ENCODE assay signal across 8 cellular contexts in genomic region chr3:49017646-49017977, GRCh38. TPM values are rescaled to one million over a fixed set of nuclear protein-coding genes. Genes with fewer than 3 reads are reported as not detected.
DNase-seq lines count a peak whose midpoint lies in the region; ATAC-seq and TF ChIP-seq lines count a peak whose summit lies in the region.

No MANE protein-coding gene starts in this region.

- TF ChIP-seq POLR2A in prostate gland (IDR thresholded peaks at IDR 0.05) = no peak

- H3K9me3 ChIP-seq in GM23248 (ENCODE audit: low read depth) (no peaks in the 10 kb centered on the region), Panc1 (ENCODE audit: control insufficient read depth, insufficient read depth, low read depth, low read length) (no peaks in the 10 kb centered on the region), prostate gland (no peaks in the 10 kb centered on the region)

- H3K9me2 ChIP-seq in GM23248 (ENCODE audit: insufficient read depth) = no peaks in the 10 kb centered on the region

- BruUV-seq in Panc1 (replicated peaks; lab: Mats Ljungman, UMichigan) = no TSS peak

- DNase-seq in GM23248 (peak; percentile 54), Panc1 (ENCODE audit: low read depth, low spot score) (no peak), epithelial cell of prostate (ENCODE audit: low read depth, low spot score) (no peak), prostate gland (ENCODE audit: low spot score) (no peak), DMS79 treated with DMSO at 0.1 percent for 48 hours (lab: John Stamatoyannopoulos, UW) (no peak), T1000 (lab: John Stamatoyannopoulos, UW) (no peak), GM10248 (ENCODE audit: extremely low spot score) (no peak)

- peak overlapping the region; percentile 78 for H3K4me2 ChIP-seq in GM23248 (ENCODE audit: unreplicated experiment)

- in situ Hi-C loops in GM23248 (cut with MboI) = no loop called here
- in situ Hi-C loops in Panc1 (cut with HindIII; ENCODE audit: low pct_unique_long_range_greater_than_20kb, low sequenced_read_pairs) = no loop called here

- H3K9ac ChIP-seq in GM23248 = peak overlapping the region; percentile 85

- intact Hi-C loops in Panc1 (cut with micrococcal nuclease; ENCODE audit: unreplicated experiment) (no loop called here), prostate gland (cut with DNase I) (no loop called here)

- POLR2A ChIA-PET in Panc1 (lab: Charles Lee) = interaction anchor here (1.1 kb wide), 1 partner anchor 10 kb away, joined by 4 read pairs; the partner anchor contains the start of gene WDR6
- POLR2A ChIA-PET in GM10248 (lab: Yijun Ruan, JAX) = interaction anchor here (1.0 to 4.2 kb wide), 4 partner anchors 9 to 28 kb away, joined by 3 to 28 read pairs (median 10); partner anchors contain the start of genes IMPDH2 and WDR6

- peak overlapping the region; percentile 75 for H3K4me3 ChIP-seq in GM23248
- H3K4me3 ChIP-seq in Panc1 (ENCODE audit: low read depth in 2 of 2, low read length in 2 of 2) = peak overlapping the region; percentile 71 to 90
- H3K4me3 ChIP-seq in prostate gland = peak overlapping the region; percentile 50 to 74

- 5 to 6% methylated on average over 21 of the region's 21 CpGs for WGBS in GM23248 (ENCODE audit: low coverage in 1 of 2, low lambda C conversion rate in 2 of 2, missing lambda C conversion rate in 2 of 2), 2 experiments
- WGBS in prostate gland = 2% methylated on average over 21 of the region's 21 CpGs

- H2AFZ ChIP-seq in GM23248 = peak overlapping the region; percentile 58

- CTCF ChIA-PET in Panc1 (lab: Charles Lee) = interaction anchor here (0.9 kb wide), 1 partner anchor 10 kb away, joined by 5 read pairs; the partner anchor contains the start of gene WDR6
- CTCF ChIA-PET in GM10248 (lab: Yijun Ruan, JAX) = interaction anchor here (2.0 to 8.3 kb wide), 2 partner anchors 8 to 30 kb away, joined by 8 to 131 read pairs; partner anchors contain the start of gene WDR6

- peaks cover 18% of the 10 kb centered on the region for H3F3A ChIP-seq in GM23248 (ENCODE audit: insufficient read depth)

- TF ChIP-seq CTCF in Panc1 (IDR thresholded peaks at IDR 0.05) (no peak), prostate gland (IDR thresholded peaks at IDR 0.05) (no peak), GM10248 (IDR thresholded peaks at IDR 0.05; ENCODE audit: control extremely low read depth, extremely low read depth, low read depth, missing control alignments) (no peak)

- H3K79me2 ChIP-seq in GM23248 (ENCODE audit: insufficient read depth) = peaks cover 55% of the 10 kb centered on the region

- H3K27me3 ChIP-seq in GM23248 (replicated peaks; ENCODE audit: insufficient read depth) = no peaks in the 10 kb centered on the region
- H3K27me3 ChIP-seq in Panc1 (ENCODE audit: control insufficient read depth, insufficient read depth, low read length) = no peaks in the 10 kb centered on the region
- H3K27me3 ChIP-seq in prostate gland (replicated peaks; ENCODE audit: insufficient read depth) = no peaks in the 10 kb centered on the region

- H4K20me1 ChIP-seq in GM23248 (ENCODE audit: insufficient read depth) = no peaks in the 10 kb centered on the region

- H3K36me3 ChIP-seq in GM23248 (ENCODE audit: low read depth) (peaks cover 11% of the 10 kb centered on the region; the same call in 1 of the 2 replicates), Panc1 (ENCODE audit: control insufficient read depth, insufficient read depth, low read length) (peaks cover 7% of the 10 kb centered on the region; the same call in 1 of the 2 replicates), prostate gland (peaks cover 12 to 16% of the 10 kb centered on the region in 2 donors)

- no peaks in the 10 kb centered on the region for H3K4me1 ChIP-seq in GM23248 (ENCODE audit: insufficient read depth)
- peaks cover 8% of the 10 kb centered on the region for H3K4me1 ChIP-seq in Panc1 (ENCODE audit: control insufficient read depth, insufficient read depth, low read length)
- peaks cover 3% of the 10 kb centered on the region for H3K4me1 ChIP-seq in prostate gland (replicated peaks)

- H3K27ac ChIP-seq in GM23248 (peak overlapping the region; percentile 78), Panc1 (ENCODE audit: low read length) (peak overlapping the region; percentile 97), epithelial cell of prostate (peak overlapping the region; percentile 98), prostate gland (peak overlapping the region; percentile 74 to 75)

- ATAC-seq in Panc1 = peak; percentile 0; the same call in 1 of the 2 replicates
- ATAC-seq in HG02642 (IDR thresholded peaks at IDR 0.05; ENCODE audit: poor library complexity, unreplicated experiment) = no peak

RNA-seq across cellular contexts. Expression of gene DALRD3, which starts 0.8 kb away (rescaled TPM):
- total RNA-seq in GM23248 (2014; rRNA removed; shearing (Covaris generic)) = 65.3 and 88.9 TPM in 2 replicates
- polyA plus RNA-seq in GM23248 (2016; fragmentation: Nextera tagmentation; extraction: Ambion mirVana) = 40.2 and 43.3 TPM in 2 replicates
- total RNA-seq in Panc1 (2021; ENCODE audit: unreplicated experiment) (22.5 TPM), prostate gland (10 to 100 TPM; 50.2 to 60.3 TPM)
- polyA plus RNA-seq in Panc1 (2012; ENCODE audit: insufficient read length) = 39.5 TPM

RNA-seq across cellular contexts. Expression of gene NDUFAF3, which starts 4.3 kb away (rescaled TPM):
- 129 and 132 TPM in 2 replicates for total RNA-seq in GM23248 (2014; rRNA removed; shearing (Covaris generic))
- polyA plus RNA-seq in GM23248 (2016; fragmentation: Nextera tagmentation; extraction: Ambion mirVana) = 211 and 218 TPM in 2 replicates
- total RNA-seq in Panc1 (2021; ENCODE audit: unreplicated experiment) (101 TPM), prostate gland (100 to 1,000 TPM; 168 to 183 TPM)
- 127 TPM for polyA plus RNA-seq in Panc1 (2012; ENCODE audit: insufficient read length)

RNA-seq across cellular contexts. Expression of gene WDR6, which starts 10.4 kb away (rescaled TPM):
- 56.1 and 60.8 TPM in 2 replicates for total RNA-seq in GM23248 (2014; rRNA removed; shearing (Covaris generic))
- 50.3 and 51.3 TPM in 2 replicates for polyA plus RNA-seq in GM23248 (2016; fragmentation: Nextera tagmentation; extraction: Ambion mirVana)
- 142 TPM for total RNA-seq in Panc1 (2021; ENCODE audit: unreplicated experiment)
- 141 TPM for polyA plus RNA-seq in Panc1 (2012; ENCODE audit: insufficient read length)
- total RNA-seq in prostate gland = 100 to 1,000 TPM; 128 to 223 TPM

RNA-seq across cellular contexts. Expression of gene IMPDH2, which starts 11.6 kb away (rescaled TPM):
- total RNA-seq in GM23248 (2014; rRNA removed; shearing (Covaris generic)) = 192 and 210 TPM in 2 replicates
- 121 and 128 TPM in 2 replicates for polyA plus RNA-seq in GM23248 (2016; fragmentation: Nextera tagmentation; extraction: Ambion mirVana)
- total RNA-seq in Panc1 (2021; ENCODE audit: unreplicated experiment) (149 TPM), prostate gland (100 to 1,000 TPM; 110 to 186 TPM)
- 163 TPM for polyA plus RNA-seq in Panc1 (2012; ENCODE audit: insufficient read length)

RNA-seq across cellular contexts. Expression of gene P4HTM, which starts 27.6 kb away (rescaled TPM):
- 38.3 and 53.6 TPM in 2 replicates for total RNA-seq in GM23248 (2014; rRNA removed; shearing (Covaris generic))
- polyA plus RNA-seq in GM23248 (2016; fragmentation: Nextera tagmentation; extraction: Ambion mirVana) = 29.7 and 30.4 TPM in 2 replicates
- total RNA-seq in Panc1 (2021; ENCODE audit: unreplicated experiment) (28.3 TPM), prostate gland (100 to 1,000 TPM in 1 of 2 donors, 10 to 100 TPM in 1; 56.0 to 101 TPM)
- polyA plus RNA-seq in Panc1 (2012; ENCODE audit: insufficient read length) = 59.1 TPM
